1 cellular context compared by ENCODE assay signal in the genomic region with DNA sequence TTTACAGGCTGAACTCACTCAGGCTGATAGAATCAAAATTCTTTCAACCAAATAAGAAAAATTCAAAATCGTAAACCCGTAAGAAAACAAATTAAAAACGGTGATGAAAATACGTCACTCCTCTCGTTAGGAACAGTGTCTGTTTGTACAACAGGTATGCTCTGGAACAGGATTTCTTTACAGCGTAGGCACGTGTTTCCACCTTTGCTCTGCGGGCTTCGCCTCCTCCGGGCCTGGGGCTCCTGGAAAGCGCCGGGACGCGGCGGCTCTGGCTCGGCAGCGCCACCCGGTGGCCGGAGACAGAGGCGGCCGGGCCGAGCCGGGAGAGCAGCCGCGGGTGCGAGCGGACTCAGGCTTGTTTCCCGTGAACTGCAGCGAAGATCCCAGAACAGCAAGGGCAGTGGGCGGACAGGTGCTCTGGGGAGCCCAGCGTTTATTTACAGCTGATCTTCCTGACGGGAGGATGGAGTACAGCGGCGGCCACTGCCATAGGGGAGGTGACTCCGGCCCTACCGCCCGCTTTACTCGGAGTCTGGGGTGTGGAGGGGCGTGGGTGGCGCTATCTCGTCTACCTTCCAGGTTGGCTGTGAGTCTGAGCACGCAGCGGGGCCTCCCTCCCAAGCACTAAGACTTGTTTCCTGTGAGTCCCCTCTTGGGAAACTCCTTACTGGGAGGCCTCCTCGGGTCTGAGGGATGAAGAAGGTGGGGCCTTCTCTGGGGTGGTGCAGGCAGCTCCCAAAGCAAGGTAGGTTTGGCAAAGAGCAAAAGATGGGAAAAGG.
A peak's percentile ranks its signal among the peaks of the same experiment; 100 is the strongest.
TF ChIP-seq lines count a peak whose summit lies in the region.

No MANE protein-coding gene starts in this region.

TF ChIP-seq in HepG2, 621 proteins besides CTCF, POLR2A, EP300 and RAD21 (continued from another document and continues in another):
- no peak for TF ChIP-seq HHEX (CRISPR knock-in tag; IDR thresholded peaks at IDR 0.05)
- TF ChIP-seq ZNF292 (CRISPR knock-in tag; IDR thresholded peaks at IDR 0.05; ENCODE audit: borderline replicate concordance, low read depth), result no peak
- no peak for TF ChIP-seq ZBTB7A (CRISPR knock-in tag; IDR thresholded peaks at IDR 0.05)
- peak; percentile 89 for TF ChIP-seq ZNF747 (CRISPR knock-in tag; IDR thresholded peaks at IDR 0.05; ENCODE audit: borderline replicate concordance)
- no peak for TF ChIP-seq KAT7 (CRISPR knock-in tag; IDR thresholded peaks at IDR 0.05; ENCODE audit: borderline replicate concordance)
- TF ChIP-seq ZNF703 (CRISPR knock-in tag; IDR thresholded peaks at IDR 0.05; ENCODE audit: borderline replicate concordance), result no peak
- 0 out of 2 replicates have a peak, but pooled peaks have one; percentile 27 for TF ChIP-seq ZNF430 (CRISPR knock-in tag; IDR thresholded peaks at IDR 0.05)
- TF ChIP-seq IRX3 (CRISPR knock-in tag; IDR thresholded peaks at IDR 0.05; ENCODE audit: borderline replicate concordance, low read depth), result peak; percentile 67; the same call in 1 of the 2 replicates
- TF ChIP-seq NFE2L2 (IDR thresholded peaks at IDR 0.05; ENCODE audit: low read length), result no peak
- TF ChIP-seq NR2C2 (CRISPR knock-in tag; IDR thresholded peaks at IDR 0.05; ENCODE audit: borderline replicate concordance), result no peak
- peak; percentile 91; the same call in 1 of the 2 replicates for TF ChIP-seq SNAPC2 (CRISPR knock-in tag; IDR thresholded peaks at IDR 0.05)
- TF ChIP-seq, protein P1, sequence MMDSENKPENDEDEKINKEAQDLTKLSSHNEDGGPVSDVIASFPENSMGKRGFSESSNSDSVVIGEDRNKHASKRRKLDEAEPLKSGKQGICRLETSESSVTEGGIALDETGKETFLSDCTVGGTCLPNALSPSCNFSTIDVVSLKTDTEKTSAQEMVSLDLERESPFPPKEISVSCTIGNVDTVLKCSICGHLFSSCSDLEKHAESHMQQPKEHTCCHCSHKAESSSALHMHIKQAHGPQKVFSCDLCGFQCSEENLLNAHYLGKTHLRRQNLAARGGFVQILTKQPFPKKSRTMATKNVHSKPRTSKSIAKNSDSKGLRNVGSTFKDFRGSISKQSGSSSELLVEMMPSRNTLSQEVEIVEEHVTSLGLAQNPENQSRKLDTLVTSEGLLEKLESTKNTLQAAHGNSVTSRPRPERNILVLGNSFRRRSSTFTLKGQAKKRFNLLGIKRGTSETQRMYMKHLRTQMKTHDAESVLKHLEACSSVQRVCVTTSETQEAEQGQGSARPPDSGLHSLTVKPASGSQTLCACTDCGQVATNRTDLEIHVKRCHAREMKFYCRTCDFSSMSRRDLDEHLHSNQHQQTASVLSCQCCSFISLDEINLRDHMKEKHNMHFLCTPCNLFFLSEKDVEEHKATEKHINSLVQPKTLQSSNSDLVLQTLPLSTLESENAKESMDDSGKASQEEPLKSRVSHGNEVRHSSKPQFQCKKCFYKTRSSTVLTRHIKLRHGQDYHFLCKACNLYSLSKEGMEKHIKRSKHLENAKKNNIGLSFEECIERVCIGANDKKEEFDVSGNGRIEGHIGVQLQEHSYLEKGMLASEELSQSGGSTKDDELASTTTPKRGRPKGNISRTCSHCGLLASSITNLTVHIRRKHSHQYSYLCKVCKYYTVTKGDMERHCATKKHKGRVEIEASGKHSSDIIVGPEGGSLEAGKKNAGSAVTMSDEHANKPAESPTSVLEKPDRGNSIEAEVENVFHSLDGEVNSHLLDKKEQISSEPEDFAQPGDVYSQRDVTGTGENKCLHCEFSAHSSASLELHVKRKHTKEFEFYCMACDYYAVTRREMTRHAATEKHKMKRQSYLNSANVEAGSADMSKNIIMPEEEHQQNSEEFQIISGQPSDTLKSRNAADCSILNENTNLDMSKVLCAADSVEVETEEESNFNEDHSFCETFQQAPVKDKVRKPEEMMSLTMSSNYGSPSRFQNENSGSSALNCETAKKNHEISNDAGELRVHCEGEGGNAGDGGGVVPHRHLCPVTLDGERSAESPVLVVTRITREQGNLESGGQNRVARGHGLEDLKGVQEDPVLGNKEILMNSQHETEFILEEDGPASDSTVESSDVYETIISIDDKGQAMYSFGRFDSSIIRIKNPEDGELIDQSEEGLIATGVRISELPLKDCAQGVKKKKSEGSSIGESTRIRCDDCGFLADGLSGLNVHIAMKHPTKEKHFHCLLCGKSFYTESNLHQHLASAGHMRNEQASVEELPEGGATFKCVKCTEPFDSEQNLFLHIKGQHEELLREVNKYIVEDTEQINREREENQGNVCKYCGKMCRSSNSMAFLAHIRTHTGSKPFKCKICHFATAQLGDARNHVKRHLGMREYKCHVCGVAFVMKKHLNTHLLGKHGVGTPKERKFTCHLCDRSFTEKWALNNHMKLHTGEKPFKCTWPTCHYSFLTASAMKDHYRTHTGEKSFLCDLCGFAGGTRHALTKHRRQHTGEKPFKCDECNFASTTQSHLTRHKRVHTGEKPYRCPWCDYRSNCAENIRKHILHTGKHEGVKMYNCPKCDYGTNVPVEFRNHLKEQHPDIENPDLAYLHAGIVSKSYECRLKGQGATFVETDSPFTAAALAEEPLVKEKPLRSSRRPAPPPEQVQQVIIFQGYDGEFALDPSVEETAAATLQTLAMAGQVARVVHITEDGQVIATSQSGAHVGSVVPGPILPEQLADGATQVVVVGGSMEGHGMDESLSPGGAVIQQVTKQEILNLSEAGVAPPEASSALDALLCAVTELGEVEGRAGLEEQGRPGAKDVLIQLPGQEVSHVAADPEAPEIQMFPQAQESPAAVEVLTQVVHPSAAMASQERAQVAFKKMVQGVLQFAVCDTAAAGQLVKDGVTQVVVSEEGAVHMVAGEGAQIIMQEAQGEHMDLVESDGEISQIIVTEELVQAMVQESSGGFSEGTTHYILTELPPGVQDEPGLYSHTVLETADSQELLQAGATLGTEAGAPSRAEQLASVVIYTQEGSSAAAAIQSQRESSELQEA (CRISPR knock-in tag; IDR thresholded peaks at IDR 0.05; ENCODE audit: not compliant biosample characterization), result no peak
- TF ChIP-seq SOX6 (IDR thresholded peaks at IDR 0.05), result no peak
- TF ChIP-seq SOX6 (CRISPR knock-in tag; IDR thresholded peaks at IDR 0.05), result no peak; the same call in 1 of the 2 replicates
- peak; percentile 93 for TF ChIP-seq ZC3H13 (CRISPR knock-in tag; IDR thresholded peaks at IDR 0.05)
- TF ChIP-seq MXD4 (CRISPR knock-in tag; IDR thresholded peaks at IDR 0.05), result peak; percentile 86; the same call in 1 of the 2 replicates
- TF ChIP-seq, protein P2, sequence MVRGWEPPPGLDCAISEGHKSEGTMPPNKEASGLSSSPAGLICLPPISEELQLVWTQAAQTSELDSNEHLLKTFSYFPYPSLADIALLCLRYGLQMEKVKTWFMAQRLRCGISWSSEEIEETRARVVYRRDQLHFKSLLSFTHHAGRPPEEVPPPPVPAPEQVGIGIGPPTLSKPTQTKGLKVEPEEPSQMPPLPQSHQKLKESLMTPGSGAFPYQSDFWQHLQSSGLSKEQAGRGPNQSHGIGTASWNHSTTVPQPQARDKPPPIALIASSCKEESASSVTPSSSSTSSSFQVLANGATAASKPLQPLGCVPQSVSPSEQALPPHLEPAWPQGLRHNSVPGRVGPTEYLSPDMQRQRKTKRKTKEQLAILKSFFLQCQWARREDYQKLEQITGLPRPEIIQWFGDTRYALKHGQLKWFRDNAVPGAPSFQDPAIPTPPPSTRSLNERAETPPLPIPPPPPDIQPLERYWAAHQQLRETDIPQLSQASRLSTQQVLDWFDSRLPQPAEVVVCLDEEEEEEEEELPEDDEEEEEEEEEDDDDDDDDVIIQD (CRISPR knock-in tag; IDR thresholded peaks at IDR 0.05; ENCODE audit: low read depth), result no peak
- TF ChIP-seq, protein P3, sequence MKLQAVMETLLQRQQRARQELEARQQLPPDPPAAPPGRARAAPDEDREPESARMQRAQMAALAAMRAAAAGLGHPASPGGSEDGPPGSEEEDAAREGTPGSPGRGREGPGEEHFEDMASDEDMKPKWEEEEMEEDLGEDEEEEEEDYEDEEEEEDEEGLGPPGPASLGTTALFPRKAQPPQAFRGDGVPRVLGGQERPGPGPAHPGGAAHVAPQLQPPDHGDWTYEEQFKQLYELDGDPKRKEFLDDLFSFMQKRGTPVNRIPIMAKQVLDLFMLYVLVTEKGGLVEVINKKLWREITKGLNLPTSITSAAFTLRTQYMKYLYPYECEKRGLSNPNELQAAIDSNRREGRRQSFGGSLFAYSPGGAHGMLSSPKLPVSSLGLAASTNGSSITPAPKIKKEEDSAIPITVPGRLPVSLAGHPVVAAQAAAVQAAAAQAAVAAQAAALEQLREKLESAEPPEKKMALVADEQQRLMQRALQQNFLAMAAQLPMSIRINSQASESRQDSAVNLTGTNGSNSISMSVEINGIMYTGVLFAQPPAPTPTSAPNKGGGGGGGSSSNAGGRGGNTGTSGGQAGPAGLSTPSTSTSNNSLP (IDR thresholded peaks at IDR 0.05; ENCODE audit: low read depth, low read length), result no peak
- no peak for TF ChIP-seq ZNF282 (IDR thresholded peaks at IDR 0.05; ENCODE audit: partially characterized antibody)
- no peak; the same call in 1 of the 2 replicates for TF ChIP-seq DR1 (CRISPR knock-in tag; IDR thresholded peaks at IDR 0.05)
- TF ChIP-seq CREM (IDR thresholded peaks at IDR 0.05), result no peak
- TF ChIP-seq CREM (CRISPR knock-in tag; IDR thresholded peaks at IDR 0.05), result no peak
- peak; percentile 45 for TF ChIP-seq AGO1 (IDR thresholded peaks at IDR 0.05; ENCODE audit: low read depth, low read length, poor library complexity, severe bottlenecking)
- TF ChIP-seq ZNF781 (CRISPR knock-in tag; IDR thresholded peaks at IDR 0.05; ENCODE audit: borderline replicate concordance, not compliant biosample characterization), result peak; percentile 73
- no peak for TF ChIP-seq KLF13 (CRISPR knock-in tag; IDR thresholded peaks at IDR 0.05)
- peak; percentile 90 for TF ChIP-seq AGO2 (optimal IDR thresholded peaks at IDR 0.05; ENCODE audit: low read depth, low read length)
- TF ChIP-seq ETV6 (CRISPR knock-in tag; conservative IDR thresholded peaks at IDR 0.05), result no peak
- TF ChIP-seq CBX5 (CRISPR knock-in tag; IDR thresholded peaks at IDR 0.05; ENCODE audit: borderline replicate concordance), result 0 out of 2 replicates have a peak, but pooled peaks have one; percentile 37
- no peak for TF ChIP-seq MTA3 (CRISPR knock-in tag; IDR thresholded peaks at IDR 0.05)
- TF ChIP-seq SP1 (IDR thresholded peaks at IDR 0.05), result no peak
- no peak for TF ChIP-seq SP1 (CRISPR knock-in tag; IDR thresholded peaks at IDR 0.05)
- 0 out of 2 replicates have a peak, but pooled peaks have one; percentile 26 for TF ChIP-seq ZNF629 (CRISPR knock-in tag; conservative IDR thresholded peaks at IDR 0.05)
- TF ChIP-seq ZEB1 (IDR thresholded peaks at IDR 0.05; ENCODE audit: insufficient replicate concordance, low read depth), result peak; percentile 38
- TF ChIP-seq, protein P4, sequence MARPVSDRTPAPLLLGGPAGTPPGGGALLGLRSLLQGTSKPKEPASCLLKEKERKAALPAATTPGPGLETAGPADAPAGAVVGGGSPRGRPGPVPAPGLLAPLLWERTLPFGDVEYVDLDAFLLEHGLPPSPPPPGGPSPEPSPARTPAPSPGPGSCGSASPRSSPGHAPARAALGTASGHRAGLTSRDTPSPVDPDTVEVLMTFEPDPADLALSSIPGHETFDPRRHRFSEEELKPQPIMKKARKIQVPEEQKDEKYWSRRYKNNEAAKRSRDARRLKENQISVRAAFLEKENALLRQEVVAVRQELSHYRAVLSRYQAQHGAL (CRISPR knock-in tag; IDR thresholded peaks at IDR 0.05; ENCODE audit: not compliant biosample characterization), result peak; percentile 78
- TF ChIP-seq, protein P5, sequence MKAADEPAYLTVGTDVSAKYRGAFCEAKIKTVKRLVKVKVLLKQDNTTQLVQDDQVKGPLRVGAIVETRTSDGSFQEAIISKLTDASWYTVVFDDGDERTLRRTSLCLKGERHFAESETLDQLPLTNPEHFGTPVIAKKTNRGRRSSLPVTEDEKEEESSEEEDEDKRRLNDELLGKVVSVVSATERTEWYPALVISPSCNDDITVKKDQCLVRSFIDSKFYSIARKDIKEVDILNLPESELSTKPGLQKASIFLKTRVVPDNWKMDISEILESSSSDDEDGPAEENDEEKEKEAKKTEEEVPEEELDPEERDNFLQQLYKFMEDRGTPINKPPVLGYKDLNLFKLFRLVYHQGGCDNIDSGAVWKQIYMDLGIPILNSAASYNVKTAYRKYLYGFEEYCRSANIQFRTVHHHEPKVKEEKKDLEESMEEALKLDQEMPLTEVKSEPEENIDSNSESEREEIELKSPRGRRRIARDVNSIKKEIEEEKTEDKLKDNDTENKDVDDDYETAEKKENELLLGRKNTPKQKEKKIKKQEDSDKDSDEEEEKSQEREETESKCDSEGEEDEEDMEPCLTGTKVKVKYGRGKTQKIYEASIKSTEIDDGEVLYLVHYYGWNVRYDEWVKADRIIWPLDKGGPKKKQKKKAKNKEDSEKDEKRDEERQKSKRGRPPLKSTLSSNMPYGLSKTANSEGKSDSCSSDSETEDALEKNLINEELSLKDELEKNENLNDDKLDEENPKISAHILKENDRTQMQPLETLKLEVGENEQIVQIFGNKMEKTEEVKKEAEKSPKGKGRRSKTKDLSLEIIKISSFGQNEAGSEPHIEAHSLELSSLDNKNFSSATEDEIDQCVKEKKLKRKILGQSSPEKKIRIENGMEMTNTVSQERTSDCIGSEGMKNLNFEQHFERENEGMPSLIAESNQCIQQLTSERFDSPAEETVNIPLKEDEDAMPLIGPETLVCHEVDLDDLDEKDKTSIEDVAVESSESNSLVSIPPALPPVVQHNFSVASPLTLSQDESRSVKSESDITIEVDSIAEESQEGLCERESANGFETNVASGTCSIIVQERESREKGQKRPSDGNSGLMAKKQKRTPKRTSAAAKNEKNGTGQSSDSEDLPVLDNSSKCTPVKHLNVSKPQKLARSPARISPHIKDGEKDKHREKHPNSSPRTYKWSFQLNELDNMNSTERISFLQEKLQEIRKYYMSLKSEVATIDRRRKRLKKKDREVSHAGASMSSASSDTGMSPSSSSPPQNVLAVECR (CRISPR knock-in tag; IDR thresholded peaks at IDR 0.05; ENCODE audit: borderline replicate concordance), result peak; percentile 46; the same call in 1 of the 2 replicates
- TF ChIP-seq EHMT2 (IDR thresholded peaks at IDR 0.05; ENCODE audit: borderline replicate concordance, low read depth, low read length), result no peak
- no peak for TF ChIP-seq ZBTB38 (CRISPR knock-in tag; IDR thresholded peaks at IDR 0.05)
- 0 out of 2 replicates have a peak, but pooled peaks have one; percentile 34 for TF ChIP-seq SOX5 (CRISPR knock-in tag; IDR thresholded peaks at IDR 0.05; ENCODE audit: borderline replicate concordance)
- TF ChIP-seq NR2F1 (CRISPR knock-in tag; IDR thresholded peaks at IDR 0.05), result no peak
- TF ChIP-seq IRF2 (CRISPR knock-in tag; IDR thresholded peaks at IDR 0.05), result 0 out of 2 replicates have a peak, but pooled peaks have one; percentile 24
- TF ChIP-seq ZFP82 (CRISPR knock-in tag; IDR thresholded peaks at IDR 0.05; ENCODE audit: borderline replicate concordance), result no peak
- TF ChIP-seq, protein P6, sequence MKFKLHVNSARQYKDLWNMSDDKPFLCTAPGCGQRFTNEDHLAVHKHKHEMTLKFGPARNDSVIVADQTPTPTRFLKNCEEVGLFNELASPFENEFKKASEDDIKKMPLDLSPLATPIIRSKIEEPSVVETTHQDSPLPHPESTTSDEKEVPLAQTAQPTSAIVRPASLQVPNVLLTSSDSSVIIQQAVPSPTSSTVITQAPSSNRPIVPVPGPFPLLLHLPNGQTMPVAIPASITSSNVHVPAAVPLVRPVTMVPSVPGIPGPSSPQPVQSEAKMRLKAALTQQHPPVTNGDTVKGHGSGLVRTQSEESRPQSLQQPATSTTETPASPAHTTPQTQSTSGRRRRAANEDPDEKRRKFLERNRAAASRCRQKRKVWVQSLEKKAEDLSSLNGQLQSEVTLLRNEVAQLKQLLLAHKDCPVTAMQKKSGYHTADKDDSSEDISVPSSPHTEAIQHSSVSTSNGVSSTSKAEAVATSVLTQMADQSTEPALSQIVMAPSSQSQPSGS (CRISPR knock-in tag; IDR thresholded peaks at IDR 0.05), result 0 out of 2 replicates have a peak, but pooled peaks have one; percentile 26
- TF ChIP-seq ZC3H4 (CRISPR knock-in tag; IDR thresholded peaks at IDR 0.05; ENCODE audit: borderline replicate concordance), result no peak
